Comparison of ENCODE assay signal across 35 cellular contexts in genomic region chr17:29906969-29907368, GRCh38.
"Had no signal": no experiment of that assay in that cellular context is flagged by ENCODE, and none has a peak within 500 bp of the region (broad histone marks: within the 10 kb centered on the region; RNA-seq: fewer than 3 reads in every experiment).

No MANE protein-coding gene starts in this region.

- H3K4me2 ChIP-seq: KMS-11 had no signal

- H3K4me3 ChIP-seq: MG63 had no signal

- H3K27me3 ChIP-seq: MG63 had no signal

- DNase-seq: Karpas-422, Kasumi-1, MG63, MM.1S, MV-4-11, NCI-H1048, NCI-H1092, NCI-H1092 treated with DMSO at 0.1 percent for 48 hours, NCI-H1105, NCI-H1105 treated with DMSO at 0.1 percent for 48 hours, NCI-H1417, NCI-H1417 treated with DMSO at 0.1 percent for 48 hours, NCI-H1436, NCI-H1436 treated with DMSO at 0.1 percent for 48 hours, NCI-H146, NCI-H1694, NCI-H1694 treated with DMSO at 0.1 percent for 48 hours, NCI-H187, NCI-H187 treated with DMSO at 0.1 percent for 48 hours, NCI-H1930, NCI-H2029, NCI-H2029 treated with DMSO at 0.1 percent for 48 hours, NCI-H2081, NCI-H2081 treated with DMSO at 0.1 percent for 48 hours, NCI-H2107, NCI-H2171, NCI-H2171 treated with DMSO at 0.1 percent for 48 hours, NCI-H2227 treated with DMSO at 0.1 percent for 48 hours, NCI-H345, NCI-H446, NCI-H446 treated with DMSO at 0.1 percent for 48 hours, NCI-H510A, NCI-H510A treated with DMSO at 0.1 percent for 48 hours, NCI-H524 had no signal

- H3K9ac ChIP-seq: KMS-11 had no signal

- H3K27ac ChIP-seq: KMS-11 had no signal
